In the genomic region with DNA sequence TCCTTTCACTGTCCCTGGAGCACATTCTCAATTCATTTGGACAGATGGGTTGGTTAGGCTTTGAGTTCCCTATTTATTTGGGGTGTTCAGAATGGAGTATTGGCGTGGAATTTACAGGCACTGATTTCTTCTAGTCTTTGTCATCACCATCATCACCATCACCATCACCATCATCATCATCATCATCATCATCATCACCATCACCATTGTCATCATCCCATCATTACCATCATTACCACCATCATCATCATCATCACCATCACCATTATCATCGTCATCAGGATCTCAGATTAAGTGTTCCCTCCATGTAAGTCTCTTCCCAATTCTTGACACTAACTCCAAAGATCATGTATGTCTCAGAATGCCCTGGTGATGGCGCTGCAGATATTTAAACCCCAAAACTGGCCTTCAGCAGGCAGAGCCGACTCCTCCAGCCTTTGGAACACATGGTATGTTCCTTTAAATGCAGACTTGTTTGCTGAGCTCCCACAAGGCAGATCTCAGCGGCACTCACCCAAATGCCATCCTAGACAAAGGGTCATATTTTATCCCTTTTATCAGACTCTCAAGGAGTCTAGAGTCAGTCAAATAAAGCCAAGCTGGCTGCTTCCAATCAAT, we compare ENCODE assay signal across 16 cellular contexts. TPM values are rescaled to one million over a fixed set of nuclear protein-coding genes. Genes with fewer than 3 reads are reported as not detected.
A peak's percentile ranks its signal among the peaks of the same experiment; 100 is the strongest.
DNase-seq lines count a peak whose midpoint lies in the region; ATAC-seq, FAIRE-seq and TF ChIP-seq lines count a peak whose summit lies in the region.
"Had no signal": no experiment of that assay in that cellular context is flagged by ENCODE, and none has a peak within 500 bp of the region (broad histone marks: within the 10 kb centered on the region; RNA-seq: fewer than 3 reads in every experiment).

No MANE protein-coding gene starts in this region.

- peak in 1 of 2 experiments; percentile 40; a peak in 1 of 6 replicates for ATAC-seq in A549
- no peak for ATAC-seq in GM18873 (IDR thresholded peaks at IDR 0.05; ENCODE audit: low FRiP score, unreplicated experiment)
- ATAC-seq: left lung had no signal

- no peak for TF ChIP-seq POLR2A in A549 (IDR thresholded peaks at IDR 0.05; ENCODE audit: low read length)

- H4K20me1 ChIP-seq in hepatocyte (ENCODE audit: insufficient read depth, poor library complexity, severe bottlenecking) = no peaks in the 10 kb centered on the region

- H3K9me3 ChIP-seq in A549 (no peaks in the 10 kb centered on the region), hepatocyte (ENCODE audit: low read depth) (no peaks in the 10 kb centered on the region)
- H3K9me3 ChIP-seq: left lung, neutrophil had no signal

- H3K4me3 ChIP-seq in A549 (no peak overlapping the region), hepatocyte (no peak overlapping the region)
- H3K4me3 ChIP-seq: left lung had no signal

- no peak for TF ChIP-seq EP300 in A549 (IDR thresholded peaks at IDR 0.05)

- no peaks in the 10 kb centered on the region for H3K9me2 ChIP-seq in hepatocyte (replicated peaks; ENCODE audit: insufficient read depth)

- POLR2A ChIA-PET in A549 (lab: Yijun Ruan, JAX) = no interaction called here

- peak; percentile 41 to 49; a peak in 4 of 5 replicates for TF ChIP-seq RAD21 in A549 (conservative IDR thresholded peaks at IDR 0.05 in 1 of 2, IDR thresholded peaks at IDR 0.05 in 1 of 2)

- FAIRE-seq in A549 (lab: Jason Lieb, UNC) = peak; percentile 96

- CTCF ChIA-PET in A549 (lab: Yijun Ruan, JAX) = interaction anchor here (1.5 kb wide), 1 partner anchor 492 kb away, joined by 3 read pairs; no protein-coding TSS in a partner anchor

- H3K4me2 ChIP-seq in A549 (peak overlapping the region; percentile 34; the same call in 2 of the 3 replicates), hepatocyte (no peak overlapping the region)

- DNase-seq in A549 (ENCODE audit: low read depth in 1 of 2, low spot score in 1 of 2) = peak in 1 of 2 experiments; percentile 64
- peak; percentile 33 for DNase-seq in RPMI7951 (ENCODE audit: low read depth)
- peak; percentile 12 for DNase-seq in hepatocyte (ENCODE audit: low spot score)
- no peak for DNase-seq in LoVo (ENCODE audit: low spot score)
- DNase-seq in NCI-H146 treated with DMSO at 0.1 percent for 48 hours (lab: John Stamatoyannopoulos, UW; ENCODE audit: unreplicated experiment) = no peak
- no peak for DNase-seq in GM10266 (ENCODE audit: extremely low spot score)
- DNase-seq: activated CD4-positive, alpha-beta T cell treated with anti-CD3 and anti-CD28 coated beads, Interleukin-2, amount 10 ng/mL, durations not matched to agents 7 days and 5 days; activated effector memory CD4-positive, alpha-beta T cell treated with anti-CD3 and anti-CD28 coated beads, Interleukin-2, amount 50 U/mL, for 16 hours; C1 segment of cervical spinal cord; left lung; NCI-H345; stimulated activated CD4-positive, alpha-beta T cell treated with anti-CD3 and anti-CD28 coated beads, Interleukin-15, amount 100 ng/mL, for 24 hours had no signal

- no peak for TF ChIP-seq CTCF in A549 (IDR thresholded peaks at IDR 0.05)
- peak; percentile 8 for TF ChIP-seq CTCF in GM12873 (IDR thresholded peaks at IDR 0.05; ENCODE audit: insufficient read depth, low read depth, low read length, missing control alignments)
- peak; percentile 15 for TF ChIP-seq CTCF in hepatocyte (IDR thresholded peaks at IDR 0.05; ENCODE audit: poor library complexity)
- TF ChIP-seq CTCF in GM10266 (IDR thresholded peaks at IDR 0.05; ENCODE audit: control insufficient read depth, insufficient read depth, low read depth, missing control alignments) = no peak

- H3K27ac ChIP-seq in A549 (peak overlapping the region; percentile 23 to 45; a peak in 2 of 6 replicates), hepatocyte (no peak overlapping the region)
- H3K27ac ChIP-seq: left lung, neutrophil had no signal

- 41% methylated on average over 5 of the region's 5 CpGs for WGBS in A549 (ENCODE audit: missing lambda C conversion rate)
- WGBS in hepatocyte (ENCODE audit: low lambda C conversion rate, missing lambda C conversion rate) = 41% methylated on average over 5 of the region's 5 CpGs

- H3K27me3 ChIP-seq in hepatocyte = no peaks in the 10 kb centered on the region
- H3K27me3 ChIP-seq: left lung, neutrophil had no signal

- H3K4me1 ChIP-seq in A549 (peaks cover 18% of the 10 kb centered on the region; the same call in 2 of the 3 replicates), hepatocyte (ENCODE audit: insufficient read depth) (no peaks in the 10 kb centered on the region)
- H3K4me1 ChIP-seq: left lung had no signal

- no peaks in the 10 kb centered on the region for H3K79me2 ChIP-seq in hepatocyte

- no peaks in the 10 kb centered on the region for H3K36me3 ChIP-seq in hepatocyte (replicated peaks; ENCODE audit: insufficient read depth, low read depth)
- H3K36me3 ChIP-seq: left lung, neutrophil had no signal

- H2AFZ ChIP-seq in hepatocyte = no peak overlapping the region

TF ChIP-seq in A549, 52 proteins besides CTCF, POLR2A, EP300 and RAD21:
- TF ChIP-seq, protein P1, sequence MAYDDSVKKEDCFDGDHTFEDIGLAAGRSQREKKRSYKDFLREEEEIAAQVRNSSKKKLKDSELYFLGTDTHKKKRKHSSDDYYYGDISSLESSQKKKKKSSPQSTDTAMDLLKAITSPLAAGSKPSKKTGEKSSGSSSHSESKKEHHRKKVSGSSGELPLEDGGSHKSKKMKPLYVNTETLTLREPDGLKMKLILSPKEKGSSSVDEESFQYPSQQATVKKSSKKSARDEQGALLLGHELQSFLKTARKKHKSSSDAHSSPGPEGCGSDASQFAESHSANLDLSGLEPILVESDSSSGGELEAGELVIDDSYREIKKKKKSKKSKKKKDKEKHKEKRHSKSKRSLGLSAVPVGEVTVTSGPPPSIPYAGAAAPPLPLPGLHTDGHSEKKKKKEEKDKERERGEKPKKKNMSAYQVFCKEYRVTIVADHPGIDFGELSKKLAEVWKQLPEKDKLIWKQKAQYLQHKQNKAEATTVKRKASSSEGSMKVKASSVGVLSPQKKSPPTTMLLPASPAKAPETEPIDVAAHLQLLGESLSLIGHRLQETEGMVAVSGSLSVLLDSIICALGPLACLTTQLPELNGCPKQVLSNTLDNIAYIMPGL (CRISPR knock-in tag; IDR thresholded peaks at IDR 0.05; ENCODE audit: borderline replicate concordance) = no peak
- TF ChIP-seq SMC3 (IDR thresholded peaks at IDR 0.05) = peak; percentile 34; the same call in 2 of the 3 replicates

RNA-seq across cellular contexts. Expression of gene FAM9A, which starts 19.8 kb away (rescaled TPM):
- polyA plus RNA-seq in A549 (2011; rRNA removed) = not detected in 2 replicates
- polyA plus RNA-seq in A549 (2012; cell fraction: cytosol; rRNA removed) = not detected in 2 replicates
- polyA plus RNA-seq in A549 (2012; cell fraction: nucleus; rRNA removed) = not detected in 2 replicates
- polyA plus RNA-seq in A549 (2017; fragmentation: RNase III; extraction: RNeasy Plus Mini Kit Qiagen cat#74134 plus additional on column Dnase treatment) = not detected in 3 replicates
- not detected in 2 replicates for polyA minus RNA-seq in A549 (2011; rRNA and poly(A)+ RNA removed)
- total RNA-seq in RPMI7951 (2014; rRNA removed; shearing (Covaris generic)) = not detected in 2 replicates
- not detected in 2 replicates for total RNA-seq in hepatocyte
- not detected in 2 replicates for polyA plus RNA-seq in hepatocyte
- total RNA-seq: activated CD4-positive, alpha-beta T cell treated with anti-CD3 and anti-CD28 coated beads, Interleukin-2, amount 10 ng/mL, durations not matched to agents 7 days and 5 days; left lung had no signal
- polyA plus RNA-seq: IgD-negative memory B cell had no signal

Comparison
In these comparisons a context has a peak if more than half of its experiments do, and no peak if none do; other contexts are left out.
1. DNase-seq: peak in RPMI7951 (single experiment) and hepatocyte (single experiment); none in LoVo (single experiment), NCI-H146 treated with DMSO at 0.1 percent for 48 hours (single experiment) and GM10266 (single experiment).
2. CTCF ChIP-seq: peak in GM12873 (single experiment) and hepatocyte (single experiment); none in A549 (single experiment) and GM10266 (single experiment).